ENCODE assay signal across 25 cellular contexts in genomic region chrX:134925551-134925950, GRCh38.
"Had no signal": no experiment of that assay in that cellular context is flagged by ENCODE, and none has a peak within 500 bp of the region (broad histone marks: within the 10 kb centered on the region; RNA-seq: fewer than 3 reads in every experiment).

No MANE protein-coding gene starts in this region.

- H3K27ac ChIP-seq: colonic mucosa, coronary artery, dorsolateral prefrontal cortex, epithelial cell of prostate, esophagus muscularis mucosa, esophagus squamous epithelium, foreskin keratinocyte, gastrocnemius medialis, gastroesophageal sphincter, heart left ventricle, heart right ventricle, hepatocyte had no signal

- H3K4me1 ChIP-seq: colonic mucosa, esophagus muscularis mucosa, esophagus squamous epithelium, foreskin keratinocyte, gastrocnemius medialis, gastroesophageal sphincter, heart left ventricle, heart right ventricle had no signal

- ATAC-seq: effector memory CD8-positive, alpha-beta T cell; esophagus mucosa; foreskin keratinocyte; gastrocnemius medialis; gastroesophageal sphincter; heart left ventricle; heart right ventricle had no signal

- H3K9me3 Mint-ChIP-seq: effector memory CD8-positive, alpha-beta T cell had no signal

- DNase-seq: colonic mucosa; cortex of kidney; dermis blood vessel endothelial cell; dorsolateral prefrontal cortex; effector CD4-positive, alpha-beta T cell; effector CD8-positive, alpha-beta T cell; effector memory CD4-positive, alpha-beta T cell; effector memory CD8-positive, alpha-beta T cell; endodermal cell; erythroblast; esophagus squamous epithelium; foreskin fibroblast; foreskin keratinocyte; foreskin melanocyte; gastrocnemius medialis; glutamatergic neuron; head of caudate nucleus; heart left ventricle; heart right ventricle had no signal

- H3K4me3 ChIP-seq: colonic mucosa, coronary artery, dorsolateral prefrontal cortex, esophagus muscularis mucosa, esophagus squamous epithelium, gastrocnemius medialis, gastroesophageal sphincter, heart left ventricle, heart right ventricle, hepatocyte had no signal

- H3K4me1 Mint-ChIP-seq: endodermal cell had no signal

- H3K36me3 ChIP-seq: colonic mucosa, esophagus muscularis mucosa, esophagus squamous epithelium, gastrocnemius medialis, gastroesophageal sphincter, heart left ventricle, heart right ventricle had no signal

- H3K4me3 Mint-ChIP-seq: effector memory CD8-positive, alpha-beta T cell; endodermal cell had no signal

- H3K27ac Mint-ChIP-seq: effector memory CD8-positive, alpha-beta T cell; endodermal cell had no signal

- H3K9me3 ChIP-seq: colonic mucosa, esophagus squamous epithelium, gastrocnemius medialis, gastroesophageal sphincter, heart right ventricle had no signal
